In genomic region chr4:98612318-98613250, GRCh38 we compare ENCODE assay signal across 10 cellular contexts. TPM values are rescaled to one million over a fixed set of nuclear protein-coding genes. Genes with fewer than 3 reads are reported as not detected.
DNase-seq lines count a peak whose midpoint lies in the region; ATAC-seq and TF ChIP-seq lines count a peak whose summit lies in the region.
"Had no signal": no experiment of that assay in that cellular context is flagged by ENCODE, and none has a peak within 500 bp of the region (broad histone marks: within the 10 kb centered on the region; RNA-seq: fewer than 3 reads in every experiment).

No MANE protein-coding gene starts in this region.

- peak overlapping the region; percentile 5 for H3K4me3 Mint-ChIP-seq in activated T-cell treated with anti-CD3 and anti-CD28 coated beads, Interleukin-2, amount 50 U/mL, for 24 hours
- H3K4me3 Mint-ChIP-seq in stimulated activated naive CD8-positive, alpha-beta T cell treated with anti-CD3 and anti-CD28 coated beads, Interleukin-15, Interleukin-2, amounts not matched to agents 100 ng/mL and 50 ng/mL, for 24 hours: peak overlapping the region; percentile 48

- no peaks in the 10 kb centered on the region for H3K9me3 Mint-ChIP-seq in activated T-cell treated with anti-CD3 and anti-CD28 coated beads, Interleukin-2, amount 50 U/mL, for 24 hours
- H3K9me3 Mint-ChIP-seq in stimulated activated naive CD8-positive, alpha-beta T cell treated with anti-CD3 and anti-CD28 coated beads, Interleukin-15, Interleukin-2, amounts not matched to agents 100 ng/mL and 50 ng/mL, for 24 hours: no peaks in the 10 kb centered on the region

- no peaks in the 10 kb centered on the region for H3K27me3 ChIP-seq in foreskin keratinocyte

- H3K27me3 Mint-ChIP-seq in activated T-cell treated with anti-CD3 and anti-CD28 coated beads, Interleukin-2, amount 50 U/mL, for 24 hours: no peaks in the 10 kb centered on the region
- H3K27me3 Mint-ChIP-seq in stimulated activated naive CD8-positive, alpha-beta T cell treated with anti-CD3 and anti-CD28 coated beads, Interleukin-15, Interleukin-2, amounts not matched to agents 100 ng/mL and 50 ng/mL, for 24 hours: no peaks in the 10 kb centered on the region

- TF ChIP-seq CTCF in GM20000 (IDR thresholded peaks at IDR 0.05; ENCODE audit: extremely low read depth, missing control alignments): no peak
- no peak for TF ChIP-seq CTCF in foreskin keratinocyte (conservative IDR thresholded peaks at IDR 0.05)

- H3K4me1 ChIP-seq in foreskin keratinocyte: no peaks in the 10 kb centered on the region

- H3K27ac Mint-ChIP-seq in activated T-cell treated with anti-CD3 and anti-CD28 coated beads, Interleukin-2, amount 50 U/mL, for 24 hours: peak overlapping the region; percentile 64
- H3K27ac Mint-ChIP-seq in stimulated activated naive CD8-positive, alpha-beta T cell treated with anti-CD3 and anti-CD28 coated beads, Interleukin-15, Interleukin-2, amounts not matched to agents 100 ng/mL and 50 ng/mL, for 24 hours: peak overlapping the region; percentile 86

- H3K36me3 Mint-ChIP-seq in activated T-cell treated with anti-CD3 and anti-CD28 coated beads, Interleukin-2, amount 50 U/mL, for 24 hours (ENCODE audit: low read depth): no peaks in the 10 kb centered on the region
- no peaks in the 10 kb centered on the region for H3K36me3 Mint-ChIP-seq in stimulated activated naive CD8-positive, alpha-beta T cell treated with anti-CD3 and anti-CD28 coated beads, Interleukin-15, Interleukin-2, amounts not matched to agents 100 ng/mL and 50 ng/mL, for 24 hours (ENCODE audit: low read depth)

- H3K4me1 Mint-ChIP-seq in activated T-cell treated with anti-CD3 and anti-CD28 coated beads, Interleukin-2, amount 50 U/mL, for 24 hours (ENCODE audit: low read depth): peaks cover 80% of the 10 kb centered on the region
- H3K4me1 Mint-ChIP-seq in stimulated activated naive CD8-positive, alpha-beta T cell treated with anti-CD3 and anti-CD28 coated beads, Interleukin-15, Interleukin-2, amounts not matched to agents 100 ng/mL and 50 ng/mL, for 24 hours (ENCODE audit: low read depth): peaks cover 51% of the 10 kb centered on the region

- DNase-seq in activated T-cell treated with anti-CD3 and anti-CD28 coated beads, Interleukin-2, amount 50 U/mL, for 24 hours: no peak
- no peak for DNase-seq in activated T-cell treated with anti-CD3 and anti-CD28 coated beads, Interleukin-2, amount 50 U/mL, for 1 hour
- DNase-seq in cerebellar cortex (ENCODE audit: low spot score) (peak; percentile 72), GM20000 (ENCODE audit: low spot score) (no peak), occipital lobe (lab: John Stamatoyannopoulos, UW) (no peak), foreskin keratinocyte (no peak)
- DNase-seq: NCI-H1048 had no signal

- ATAC-seq in HG03354 (IDR thresholded peaks at IDR 0.05; ENCODE audit: poor library complexity, severe bottlenecking, unreplicated experiment) (peak; percentile 48), foreskin keratinocyte (no peak)

- no peak overlapping the region for H3K27ac ChIP-seq in foreskin keratinocyte
- H3K27ac ChIP-seq: coronary artery had no signal

RNA-seq across cellular contexts. Expression of gene TSPAN5, which starts 45.8 kb away (rescaled TPM):
- total RNA-seq in occipital lobe (90.5 TPM), foreskin keratinocyte (46.6 and 51.9 TPM in 2 replicates)
- polyA plus RNA-seq in foreskin keratinocyte: 31.7 and 32.7 TPM in 2 replicates
